ENCODE assay signal across 9 cellular contexts in the genomic region with DNA sequence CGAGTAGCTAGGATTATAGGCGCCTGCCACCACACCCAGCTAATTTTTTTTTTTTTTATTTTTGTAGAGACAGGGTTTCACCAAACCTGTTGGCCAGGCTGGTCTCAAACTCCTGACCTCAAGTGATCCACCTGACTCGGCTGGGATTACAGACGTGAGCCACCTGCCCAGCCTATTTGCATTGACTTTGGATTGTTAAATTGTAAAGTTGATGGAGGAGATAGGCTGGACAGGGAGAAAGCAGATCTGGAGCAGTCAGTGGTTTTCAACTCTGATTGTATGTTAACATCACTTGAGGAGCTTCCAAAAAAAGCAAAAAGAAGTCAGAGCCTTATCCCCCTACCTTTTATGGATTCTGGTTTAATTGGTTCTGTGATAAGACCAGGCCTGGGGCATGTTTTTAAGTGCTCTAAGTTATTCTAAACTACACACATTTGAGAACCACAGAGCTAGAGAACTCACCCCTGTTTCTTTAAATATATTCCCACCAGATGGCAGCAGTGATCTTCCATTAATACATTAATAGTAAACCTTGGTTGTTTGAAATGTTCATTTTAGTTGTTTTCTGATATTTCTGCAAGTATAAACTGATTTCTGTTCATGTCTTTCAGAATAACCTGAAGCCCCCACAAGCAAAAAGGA. TPM values are rescaled to one million over a fixed set of nuclear protein-coding genes. Genes with fewer than 3 reads are reported as not detected.
DNase-seq lines count a peak whose midpoint lies in the region; ATAC-seq, FAIRE-seq and TF ChIP-seq lines count a peak whose summit lies in the region.
"Had no signal": no experiment of that assay in that cellular context is flagged by ENCODE, and none has a peak within 500 bp of the region (broad histone marks: within the 10 kb centered on the region; RNA-seq: fewer than 3 reads in every experiment).

No MANE protein-coding gene starts in this region.

- H3K4me3 Mint-ChIP-seq in H9 = no peak overlapping the region
- H3K4me3 Mint-ChIP-seq: activated B cell treated with CpG ODN at 0.5 μM for 24 hours had no signal

- H3K4me1 Mint-ChIP-seq in H9 = no peaks in the 10 kb centered on the region
- H3K4me1 Mint-ChIP-seq: activated B cell treated with CpG ODN at 0.5 μM for 24 hours had no signal

- H3K79me2 ChIP-seq in H9 (ENCODE audit: insufficient read depth, low read length) (peaks cover 1% of the 10 kb centered on the region; the same call in 1 of the 2 replicates), SU-DHL-6 (ENCODE audit: insufficient read depth, low read length) (peaks cover 16% of the 10 kb centered on the region; the same call in 1 of the 2 replicates)

- no peak overlapping the region for H2BK120ac ChIP-seq in H9 (ENCODE audit: low read depth, low read length, poor library complexity, severe bottlenecking)

- H2BK15ac ChIP-seq in H9 (ENCODE audit: low read depth, low read length) = no peak overlapping the region

- no peaks in the 10 kb centered on the region for H3K4me1 ChIP-seq in H9 (ENCODE audit: insufficient read depth, low read length)

- H2BK5ac ChIP-seq in H9 (ENCODE audit: insufficient read length, low read length) = no peak overlapping the region

- H3K36me3 ChIP-seq in SU-DHL-6 (ENCODE audit: low read length) = peaks cover 57% of the 10 kb centered on the region

- no peak overlapping the region for H2AFZ ChIP-seq in H9 (ENCODE audit: low read length)
- H2AFZ ChIP-seq in SU-DHL-6 (ENCODE audit: low read depth, low read length, severe bottlenecking) = no peak overlapping the region

- DNase-seq in AG09309 (ENCODE audit: low read depth) (peak; percentile 10), H9 (no peak), nucleus accumbens (lab: John Stamatoyannopoulos, UW) (no peak), retina (no peak)
- DNase-seq: activated B cell treated with CpG ODN at 0.5 μM for 24 hours had no signal

- peaks cover 26 to 69% (median 67%) of the 10 kb centered on the region in 3 experiments; a peak in 6 of 7 replicates for H3K36me3 Mint-ChIP-seq in H9 (ENCODE audit: insufficient read depth in 1 of 3, low read depth in 3 of 3)

- H3K9me2 ChIP-seq in SU-DHL-6 (replicated peaks; ENCODE audit: insufficient read depth, low read length) = no peaks in the 10 kb centered on the region

- H4K8ac ChIP-seq in H9 (replicated peaks; ENCODE audit: insufficient read length, low read depth, low read length) = no peak overlapping the region

- H3K4ac ChIP-seq in H9 (ENCODE audit: low read depth, low read length) = no peak overlapping the region

- no peak overlapping the region for H3K27ac Mint-ChIP-seq in H9
- H3K27ac Mint-ChIP-seq: activated B cell treated with CpG ODN at 0.5 μM for 24 hours had no signal

- no peaks in the 10 kb centered on the region for H3K9me3 ChIP-seq in H9 (ENCODE audit: control insufficient read depth, low read depth, low read length)
- no peaks in the 10 kb centered on the region for H3K9me3 ChIP-seq in SU-DHL-6 (ENCODE audit: insufficient read depth, low read length)

- H4K20me1 ChIP-seq in H9 (ENCODE audit: control insufficient read depth, insufficient read depth, insufficient read length) = no peaks in the 10 kb centered on the region
- no peaks in the 10 kb centered on the region for H4K20me1 ChIP-seq in SU-DHL-6 (ENCODE audit: low read depth, low read length)

- H3K23me2 ChIP-seq in H9 (ENCODE audit: insufficient read length, low read depth, low read length, poor library complexity, severe bottlenecking) = no peaks in the 10 kb centered on the region

- no peak overlapping the region for H2BK12ac ChIP-seq in H9 (ENCODE audit: insufficient read length, low read depth, low read length)

- no peak overlapping the region for H3K4me2 ChIP-seq in H9 (ENCODE audit: insufficient read depth, insufficient read length, low read length)
- H3K4me2 ChIP-seq in SU-DHL-6 (ENCODE audit: low read depth, low read length, poor library complexity, severe bottlenecking) = no peak overlapping the region

- H3K27me3 Mint-ChIP-seq in H9 (ENCODE audit: low read depth) = no peaks in the 10 kb centered on the region
- H3K27me3 Mint-ChIP-seq: activated B cell treated with CpG ODN at 0.5 μM for 24 hours had no signal

- no peak overlapping the region for H3T11ph ChIP-seq in H9 (ENCODE audit: low read length)

- H3K14ac ChIP-seq in H9 (ENCODE audit: insufficient read depth, low read length) = no peak overlapping the region

- H3K9ac ChIP-seq in H9 (ENCODE audit: extremely low read depth, insufficient read length, low read length) (no peak overlapping the region), SU-DHL-6 (ENCODE audit: low read length) (no peak overlapping the region)

- WGBS in H9 (ENCODE audit: extremely low coverage, insufficient read length, low lambda C conversion rate) = no CpG with 5 or more reads among the region's 4 CpGs

- H3F3A ChIP-seq in SU-DHL-6 (ENCODE audit: insufficient read depth) = peaks cover 4% of the 10 kb centered on the region; the same call in 1 of the 2 replicates

- TF ChIP-seq CTCF in AG09309 (IDR thresholded peaks at IDR 0.05; ENCODE audit: control insufficient read depth, insufficient read depth, low read depth, low read length, missing control alignments) = peak; percentile 25
- TF ChIP-seq CTCF in H9 (conservative IDR thresholded peaks at IDR 0.05) = peak; percentile 56; the same call in 2 of the 3 replicates
- TF ChIP-seq CTCF in SU-DHL-6 (IDR thresholded peaks at IDR 0.05; ENCODE audit: insufficient read depth, low read length, poor library complexity, severe bottlenecking) = peak; percentile 9

- H2AK5ac ChIP-seq in H9 (ENCODE audit: insufficient read length, low read length) = no peak overlapping the region

- no peak overlapping the region for H4K91ac ChIP-seq in H9 (ENCODE audit: insufficient read length, low read depth, low read length)

- H3K27me3 ChIP-seq in H9 (ENCODE audit: insufficient read depth, low read length) (no peaks in the 10 kb centered on the region), SU-DHL-6 (ENCODE audit: low read length) (no peaks in the 10 kb centered on the region)

- H3K56ac ChIP-seq in H9 (ENCODE audit: insufficient read length, low read depth, low read length) = no peak overlapping the region

- no peak overlapping the region for H4K5ac ChIP-seq in H9 (ENCODE audit: insufficient read length, low read depth, low read length)

- H3K4me3 ChIP-seq in AG09309 (ENCODE audit: control insufficient read depth, low read depth, low read length) (no peak overlapping the region), SU-DHL-6 (ENCODE audit: insufficient read depth, low read length, poor library complexity, severe bottlenecking) (no peak overlapping the region)

- H3K18ac ChIP-seq in H9 (ENCODE audit: insufficient read length, low read depth, low read length) = no peak overlapping the region

- no peak for ATAC-seq in HG02642 (IDR thresholded peaks at IDR 0.05; ENCODE audit: poor library complexity, unreplicated experiment)
- ATAC-seq in HG02885 (IDR thresholded peaks at IDR 0.05; ENCODE audit: poor library complexity, unreplicated experiment) = no peak

- no peak overlapping the region for H3K23ac ChIP-seq in H9 (ENCODE audit: insufficient read length, low read depth, low read length)

- H3K27ac ChIP-seq in H9 (ENCODE audit: insufficient read length, low read depth, low read length) = no peak overlapping the region
- H3K27ac ChIP-seq in SU-DHL-6 (ENCODE audit: low read depth, low read length) = no peak overlapping the region

- no peak overlapping the region for H2BK20ac ChIP-seq in H9 (ENCODE audit: low read depth, low read length, poor library complexity, severe bottlenecking)

- peak; percentile 73 for FAIRE-seq in islet of Langerhans (lab: Jason Lieb, UNC)

- no peaks in the 10 kb centered on the region for H3K79me1 ChIP-seq in H9 (ENCODE audit: insufficient read depth, low read depth, low read length, poor library complexity, severe bottlenecking)

- no peaks in the 10 kb centered on the region for H3K9me3 Mint-ChIP-seq in H9
- H3K9me3 Mint-ChIP-seq: activated B cell treated with CpG ODN at 0.5 μM for 24 hours had no signal

RNA-seq across cellular contexts. Expression of gene C2orf49, which starts 7.5 kb away (rescaled TPM):
- total RNA-seq in H9 (2021) = 17.1 and 18.8 TPM in 2 replicates

RNA-seq across cellular contexts. Expression of gene TGFBRAP1, which starts 15.3 kb away (rescaled TPM):
- 22.8 and 23.6 TPM in 2 replicates for total RNA-seq in H9 (2021)

RNA-seq across cellular contexts. Expression of gene FHL2, which starts 54.0 kb away (rescaled TPM):
- total RNA-seq in H9 (2021) = 34.9 and 36.9 TPM in 2 replicates
